ENCODE assay signal across 36 cellular contexts in genomic region chr12:108921946-108922345, GRCh38. TPM values are rescaled to one million over a fixed set of nuclear protein-coding genes. Genes with fewer than 3 reads are reported as not detected.
"Had no signal": no experiment of that assay in that cellular context is flagged by ENCODE, and none has a peak within 500 bp of the region (broad histone marks: within the 10 kb centered on the region; RNA-seq: fewer than 3 reads in every experiment).

No MANE protein-coding gene starts in this region.

- H3K4me1 Mint-ChIP-seq: mesothelial cell of epicardium; naive thymus-derived CD4-positive, alpha-beta T cell; neural progenitor cell had no signal

- H3K27ac Mint-ChIP-seq: dendritic cell treated with granulocyte-macrophage colony-stimulating factor and Interleukin-4, amounts not matched to agents 40 ng/mL and 50 ng/mL, for 4 days; mesothelial cell of epicardium; naive thymus-derived CD4-positive, alpha-beta T cell; nephron; neural progenitor cell; stimulated activated memory B cell treated with anti-CD40 and anti-IgM and Interleukin-4, amounts not matched to agents 10 μg/mL and 1 μg/mL and 100 μg/mL, for 72 hours; type B pancreatic cell had no signal

- H3K27me3 Mint-ChIP-seq: dendritic cell treated with granulocyte-macrophage colony-stimulating factor and Interleukin-4, amounts not matched to agents 40 ng/mL and 50 ng/mL, for 4 days; stimulated activated memory B cell treated with anti-CD40 and anti-IgM and Interleukin-4, amounts not matched to agents 10 μg/mL and 1 μg/mL and 100 μg/mL, for 72 hours had no signal

- H3K9me3 ChIP-seq: colonic mucosa, prostate gland, testis had no signal

- H3K4me1 ChIP-seq: colonic mucosa, foreskin keratinocyte, gastroesophageal sphincter, neural progenitor cell, parathyroid adenoma, prostate gland, right atrium auricular region, sigmoid colon, spleen, testis, tibial artery had no signal

- H3K36me3 ChIP-seq: colonic mucosa, esophagus muscularis mucosa, gastroesophageal sphincter, heart left ventricle, neural progenitor cell, prostate gland, right atrium auricular region, sigmoid colon, spleen, tibial artery had no signal

- H3K4me3 Mint-ChIP-seq: dendritic cell treated with granulocyte-macrophage colony-stimulating factor and Interleukin-4, amounts not matched to agents 40 ng/mL and 50 ng/mL, for 4 days; mesothelial cell of epicardium; naive thymus-derived CD4-positive, alpha-beta T cell; nephron; neural progenitor cell; stimulated activated memory B cell treated with anti-CD40 and anti-IgM and Interleukin-4, amounts not matched to agents 10 μg/mL and 1 μg/mL and 100 μg/mL, for 72 hours; type B pancreatic cell had no signal

- H3K9me3 Mint-ChIP-seq: nephron had no signal

- ATAC-seq: foreskin keratinocyte; gastroesophageal sphincter; heart left ventricle; naive thymus-derived CD4-positive, alpha-beta T cell; stimulated activated memory B cell treated with anti-CD40 and anti-IgM and Interleukin-4, amounts not matched to agents 10 μg/mL and 1 μg/mL and 100 μg/mL, for 72 hours; stimulated activated naive CD8-positive, alpha-beta T cell treated with anti-CD3 and anti-CD28 coated beads, Interleukin-15, Interleukin-2, amounts not matched to agents 100 U/mL and 50 U/mL, for 24 hours had no signal

- H3K4me3 ChIP-seq: colonic mucosa, esophagus muscularis mucosa, gastroesophageal sphincter, heart left ventricle, neural progenitor cell, prostate gland, right atrium auricular region, sigmoid colon, spleen, testis, tibial artery had no signal

- H3K36me3 Mint-ChIP-seq: mesothelial cell of epicardium; naive thymus-derived CD4-positive, alpha-beta T cell; neural progenitor cell; stimulated activated memory B cell treated with anti-CD40 and anti-IgM and Interleukin-4, amounts not matched to agents 10 μg/mL and 1 μg/mL and 100 μg/mL, for 72 hours; type B pancreatic cell had no signal

- DNase-seq: colonic mucosa; effector memory CD4-positive, alpha-beta T cell; foreskin keratinocyte; heart left ventricle; hippocampal formation; kidney glomerular epithelial cell; mesenchymal stem cell; naive thymus-derived CD4-positive, alpha-beta T cell; sigmoid colon; spleen; stimulated activated CD4-positive, alpha-beta T cell treated with anti-CD3 and anti-CD28 coated beads, Interleukin-4, amount 100 ng/mL, for 4 hours; stimulated activated naive CD8-positive, alpha-beta T cell treated with anti-CD3 and anti-CD28 coated beads, Interleukin-15, Interleukin-2, amounts not matched to agents 100 U/mL and 50 U/mL, for 24 hours; substantia nigra; testis; tibial artery had no signal

RNA-seq across cellular contexts. Expression of gene DAO, which starts 42.1 kb away (rescaled TPM):
- total RNA-seq: chondrocyte; endothelial cell of umbilical vein; epithelial cell of proximal tubule; esophagus muscularis mucosa; fibroblast of lung; foreskin keratinocyte; heart left ventricle; lower leg skin; lung microvascular endothelial cell; mesothelial cell of epicardium; mucosa of gallbladder; naive thymus-derived CD4-positive, alpha-beta T cell; osteoblast; prostate gland; right atrium auricular region; sigmoid colon; skeletal muscle tissue; urinary bladder had no signal
